1 cellular context compared by ENCODE assay signal in the genomic region with DNA sequence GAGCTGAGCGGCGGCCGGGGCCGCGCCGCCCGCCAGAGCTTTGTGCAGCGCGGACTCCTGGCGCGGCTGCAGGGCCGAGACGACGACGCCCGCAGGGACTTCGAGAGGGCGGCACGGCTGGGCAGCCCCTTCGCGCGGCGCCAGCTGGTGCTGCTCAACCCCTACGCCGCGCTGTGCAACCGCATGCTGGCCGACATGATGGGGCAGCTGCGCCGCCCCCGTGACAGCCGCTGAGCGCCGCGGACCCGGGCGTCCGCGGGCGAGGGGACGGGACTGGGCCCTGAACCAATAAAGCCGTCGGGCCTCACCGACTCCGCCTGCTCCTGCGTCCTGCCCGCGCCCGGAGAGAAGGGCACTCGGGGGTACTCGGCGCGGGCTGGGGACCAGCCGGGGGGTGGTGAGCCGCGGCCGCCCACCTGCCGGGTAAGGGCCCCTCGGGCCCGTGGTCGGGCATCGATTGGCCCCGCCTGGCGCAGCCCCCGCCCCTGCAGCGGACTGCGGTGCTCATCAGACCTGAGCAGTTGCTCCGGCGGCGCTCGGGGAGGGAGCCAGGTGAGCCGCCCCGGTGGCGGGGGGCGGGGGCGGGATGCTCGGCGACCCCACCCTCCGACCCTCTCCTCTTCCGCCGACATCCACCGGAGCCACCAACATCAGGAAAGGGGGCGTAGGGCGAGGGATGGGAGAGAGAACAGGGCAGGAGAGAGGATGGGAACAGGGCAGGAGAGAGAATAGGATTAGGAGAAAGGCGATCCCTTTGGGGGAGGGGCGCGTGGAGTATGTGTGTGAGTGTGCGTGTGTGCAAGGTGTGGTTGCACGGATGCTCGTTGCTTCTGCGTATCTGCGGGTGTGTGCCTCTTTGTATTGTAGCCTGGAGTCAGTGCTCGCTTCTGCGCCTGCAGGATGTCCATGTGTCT.
TF ChIP-seq lines count a peak whose summit lies in the region.

A gene (plus strand): TSS at position 510 of the 914 bp plus-strand sequence. CDS start 610 bp downstream, outside the sequence.

TF ChIP-seq in HepG2, 621 proteins besides CTCF, POLR2A, EP300 and RAD21 (continued from another document and continues in another):
- TF ChIP-seq CEBPG (CRISPR knock-in tag; IDR thresholded peaks at IDR 0.05): no peak
- TF ChIP-seq ATM (IDR thresholded peaks at IDR 0.05; ENCODE audit: borderline replicate concordance): no peak
- TF ChIP-seq PRMT3 (CRISPR knock-in tag; IDR thresholded peaks at IDR 0.05; ENCODE audit: borderline replicate concordance, low read depth): peak; percentile 38; the same call in 1 of the 2 replicates
- TF ChIP-seq, protein P1, sequence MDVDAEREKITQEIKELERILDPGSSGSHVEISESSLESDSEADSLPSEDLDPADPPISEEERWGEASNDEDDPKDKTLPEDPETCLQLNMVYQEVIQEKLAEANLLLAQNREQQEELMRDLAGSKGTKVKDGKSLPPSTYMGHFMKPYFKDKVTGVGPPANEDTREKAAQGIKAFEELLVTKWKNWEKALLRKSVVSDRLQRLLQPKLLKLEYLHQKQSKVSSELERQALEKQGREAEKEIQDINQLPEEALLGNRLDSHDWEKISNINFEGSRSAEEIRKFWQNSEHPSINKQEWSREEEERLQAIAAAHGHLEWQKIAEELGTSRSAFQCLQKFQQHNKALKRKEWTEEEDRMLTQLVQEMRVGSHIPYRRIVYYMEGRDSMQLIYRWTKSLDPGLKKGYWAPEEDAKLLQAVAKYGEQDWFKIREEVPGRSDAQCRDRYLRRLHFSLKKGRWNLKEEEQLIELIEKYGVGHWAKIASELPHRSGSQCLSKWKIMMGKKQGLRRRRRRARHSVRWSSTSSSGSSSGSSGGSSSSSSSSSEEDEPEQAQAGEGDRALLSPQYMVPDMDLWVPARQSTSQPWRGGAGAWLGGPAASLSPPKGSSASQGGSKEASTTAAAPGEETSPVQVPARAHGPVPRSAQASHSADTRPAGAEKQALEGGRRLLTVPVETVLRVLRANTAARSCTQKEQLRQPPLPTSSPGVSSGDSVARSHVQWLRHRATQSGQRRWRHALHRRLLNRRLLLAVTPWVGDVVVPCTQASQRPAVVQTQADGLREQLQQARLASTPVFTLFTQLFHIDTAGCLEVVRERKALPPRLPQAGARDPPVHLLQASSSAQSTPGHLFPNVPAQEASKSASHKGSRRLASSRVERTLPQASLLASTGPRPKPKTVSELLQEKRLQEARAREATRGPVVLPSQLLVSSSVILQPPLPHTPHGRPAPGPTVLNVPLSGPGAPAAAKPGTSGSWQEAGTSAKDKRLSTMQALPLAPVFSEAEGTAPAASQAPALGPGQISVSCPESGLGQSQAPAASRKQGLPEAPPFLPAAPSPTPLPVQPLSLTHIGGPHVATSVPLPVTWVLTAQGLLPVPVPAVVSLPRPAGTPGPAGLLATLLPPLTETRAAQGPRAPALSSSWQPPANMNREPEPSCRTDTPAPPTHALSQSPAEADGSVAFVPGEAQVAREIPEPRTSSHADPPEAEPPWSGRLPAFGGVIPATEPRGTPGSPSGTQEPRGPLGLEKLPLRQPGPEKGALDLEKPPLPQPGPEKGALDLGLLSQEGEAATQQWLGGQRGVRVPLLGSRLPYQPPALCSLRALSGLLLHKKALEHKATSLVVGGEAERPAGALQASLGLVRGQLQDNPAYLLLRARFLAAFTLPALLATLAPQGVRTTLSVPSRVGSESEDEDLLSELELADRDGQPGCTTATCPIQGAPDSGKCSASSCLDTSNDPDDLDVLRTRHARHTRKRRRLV (CRISPR knock-in tag; IDR thresholded peaks at IDR 0.05): no peak
- no peak for TF ChIP-seq GTF3A (CRISPR knock-in tag; conservative IDR thresholded peaks at IDR 0.05)
- TF ChIP-seq, protein P2, sequence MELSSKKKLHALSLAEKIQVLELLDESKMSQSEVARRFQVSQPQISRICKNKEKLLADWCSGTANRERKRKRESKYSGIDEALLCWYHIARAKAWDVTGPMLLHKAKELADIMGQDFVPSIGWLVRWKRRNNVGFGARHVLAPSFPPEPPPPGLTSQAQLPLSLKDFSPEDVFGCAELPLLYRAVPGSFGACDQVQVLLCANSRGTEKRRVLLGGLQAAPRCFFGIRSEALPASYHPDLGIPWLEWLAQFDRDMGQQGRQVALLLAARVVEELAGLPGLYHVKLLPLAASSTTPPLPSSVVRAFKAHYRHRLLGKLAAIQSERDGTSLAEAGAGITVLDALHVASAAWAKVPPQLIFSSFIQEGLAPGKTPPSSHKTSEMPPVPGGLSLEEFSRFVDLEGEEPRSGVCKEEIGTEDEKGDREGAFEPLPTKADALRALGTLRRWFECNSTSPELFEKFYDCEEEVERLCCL (CRISPR knock-in tag; IDR thresholded peaks at IDR 0.05; ENCODE audit: borderline replicate concordance): no peak
- peak; percentile 40; the same call in 1 of the 2 replicates for TF ChIP-seq PHF21A (CRISPR knock-in tag; IDR thresholded peaks at IDR 0.05)
- TF ChIP-seq, protein P3, sequence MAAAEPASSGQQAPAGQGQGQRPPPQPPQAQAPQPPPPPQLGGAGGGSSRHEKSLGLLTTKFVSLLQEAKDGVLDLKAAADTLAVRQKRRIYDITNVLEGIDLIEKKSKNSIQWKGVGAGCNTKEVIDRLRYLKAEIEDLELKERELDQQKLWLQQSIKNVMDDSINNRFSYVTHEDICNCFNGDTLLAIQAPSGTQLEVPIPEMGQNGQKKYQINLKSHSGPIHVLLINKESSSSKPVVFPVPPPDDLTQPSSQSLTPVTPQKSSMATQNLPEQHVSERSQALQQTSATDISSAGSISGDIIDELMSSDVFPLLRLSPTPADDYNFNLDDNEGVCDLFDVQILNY (CRISPR knock-in tag; conservative IDR thresholded peaks at IDR 0.05): no peak
- TF ChIP-seq ZNF468 (CRISPR knock-in tag; IDR thresholded peaks at IDR 0.05): no peak
- peak; percentile 73 for TF ChIP-seq DMAP1 (CRISPR knock-in tag; IDR thresholded peaks at IDR 0.05)
- TF ChIP-seq PHF20 (CRISPR knock-in tag; IDR thresholded peaks at IDR 0.05): peak; percentile 48; the same call in 1 of the 2 replicates
- TF ChIP-seq, protein P4, sequence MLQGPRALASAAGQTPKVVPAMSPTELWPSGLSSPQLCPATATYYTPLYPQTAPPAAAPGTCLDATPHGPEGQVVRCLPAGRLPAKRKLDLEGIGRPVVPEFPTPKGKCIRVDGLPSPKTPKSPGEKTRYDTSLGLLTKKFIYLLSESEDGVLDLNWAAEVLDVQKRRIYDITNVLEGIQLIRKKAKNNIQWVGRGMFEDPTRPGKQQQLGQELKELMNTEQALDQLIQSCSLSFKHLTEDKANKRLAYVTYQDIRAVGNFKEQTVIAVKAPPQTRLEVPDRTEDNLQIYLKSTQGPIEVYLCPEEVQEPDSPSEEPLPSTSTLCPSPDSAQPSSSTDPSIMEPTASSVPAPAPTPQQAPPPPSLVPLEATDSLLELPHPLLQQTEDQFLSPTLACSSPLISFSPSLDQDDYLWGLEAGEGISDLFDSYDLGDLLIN (CRISPR knock-in tag; IDR thresholded peaks at IDR 0.05; ENCODE audit: borderline replicate concordance): no peak
- no peak for TF ChIP-seq ZNF775 (CRISPR knock-in tag; IDR thresholded peaks at IDR 0.05; ENCODE audit: borderline replicate concordance)
- TF ChIP-seq ZNF75D (CRISPR knock-in tag; IDR thresholded peaks at IDR 0.05; ENCODE audit: borderline replicate concordance): no peak
- TF ChIP-seq RBM22 (optimal IDR thresholded peaks at IDR 0.05; ENCODE audit: low read length): no peak
- TF ChIP-seq NR3C1 (CRISPR knock-in tag; IDR thresholded peaks at IDR 0.05): no peak
- TF ChIP-seq, protein P5, sequence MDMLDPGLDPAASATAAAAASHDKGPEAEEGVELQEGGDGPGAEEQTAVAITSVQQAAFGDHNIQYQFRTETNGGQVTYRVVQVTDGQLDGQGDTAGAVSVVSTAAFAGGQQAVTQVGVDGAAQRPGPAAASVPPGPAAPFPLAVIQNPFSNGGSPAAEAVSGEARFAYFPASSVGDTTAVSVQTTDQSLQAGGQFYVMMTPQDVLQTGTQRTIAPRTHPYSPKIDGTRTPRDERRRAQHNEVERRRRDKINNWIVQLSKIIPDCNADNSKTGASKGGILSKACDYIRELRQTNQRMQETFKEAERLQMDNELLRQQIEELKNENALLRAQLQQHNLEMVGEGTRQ (IDR thresholded peaks at IDR 0.05; ENCODE audit: low read depth, low read length): no peak
- TF ChIP-seq, protein P5 (CRISPR knock-in tag; IDR thresholded peaks at IDR 0.05; ENCODE audit: borderline replicate concordance): no peak
- no peak for TF ChIP-seq ZNF530 (CRISPR knock-in tag; IDR thresholded peaks at IDR 0.05; ENCODE audit: low read depth)
- no peak for TF ChIP-seq ETV6 (CRISPR knock-in tag; conservative IDR thresholded peaks at IDR 0.05)
- no peak for TF ChIP-seq ZNF557 (CRISPR knock-in tag; IDR thresholded peaks at IDR 0.05)
- no peak for TF ChIP-seq FOXP1 (IDR thresholded peaks at IDR 0.05)
- TF ChIP-seq FOXP1 (CRISPR knock-in tag; IDR thresholded peaks at IDR 0.05): no peak
- TF ChIP-seq SAP130 (CRISPR knock-in tag; IDR thresholded peaks at IDR 0.05; ENCODE audit: low read depth): peak; percentile 67
- TF ChIP-seq, protein P6, sequence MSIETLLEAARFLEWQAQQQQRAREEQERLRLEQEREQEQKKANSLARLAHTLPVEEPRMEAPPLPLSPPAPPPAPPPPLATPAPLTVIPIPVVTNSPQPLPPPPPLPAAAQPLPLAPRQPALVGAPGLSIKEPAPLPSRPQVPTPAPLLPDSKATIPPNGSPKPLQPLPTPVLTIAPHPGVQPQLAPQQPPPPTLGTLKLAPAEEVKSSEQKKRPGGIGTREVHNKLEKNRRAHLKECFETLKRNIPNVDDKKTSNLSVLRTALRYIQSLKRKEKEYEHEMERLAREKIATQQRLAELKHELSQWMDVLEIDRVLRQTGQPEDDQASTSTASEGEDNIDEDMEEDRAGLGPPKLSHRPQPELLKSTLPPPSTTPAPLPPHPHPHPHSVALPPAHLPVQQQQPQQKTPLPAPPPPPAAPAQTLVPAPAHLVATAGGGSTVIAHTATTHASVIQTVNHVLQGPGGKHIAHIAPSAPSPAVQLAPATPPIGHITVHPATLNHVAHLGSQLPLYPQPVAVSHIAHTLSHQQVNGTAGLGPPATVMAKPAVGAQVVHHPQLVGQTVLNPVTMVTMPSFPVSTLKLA (IDR thresholded peaks at IDR 0.05): no peak
- TF ChIP-seq KDM2A (CRISPR knock-in tag; IDR thresholded peaks at IDR 0.05; ENCODE audit: borderline replicate concordance, low read depth): peak; percentile 69
- no peak; the same call in 1 of the 2 replicates for TF ChIP-seq PAWR (CRISPR knock-in tag; IDR thresholded peaks at IDR 0.05; ENCODE audit: borderline replicate concordance)
- TF ChIP-seq ZBTB21 (CRISPR knock-in tag; IDR thresholded peaks at IDR 0.05): no peak
- TF ChIP-seq YEATS4 (CRISPR knock-in tag; IDR thresholded peaks at IDR 0.05; ENCODE audit: borderline replicate concordance): peak; percentile 80
- TF ChIP-seq HNRNPH1 (optimal IDR thresholded peaks at IDR 0.05; ENCODE audit: low read depth, low read length): no peak
- no peak for TF ChIP-seq ZNF263 (CRISPR knock-in tag; IDR thresholded peaks at IDR 0.05)
- TF ChIP-seq, protein P7, sequence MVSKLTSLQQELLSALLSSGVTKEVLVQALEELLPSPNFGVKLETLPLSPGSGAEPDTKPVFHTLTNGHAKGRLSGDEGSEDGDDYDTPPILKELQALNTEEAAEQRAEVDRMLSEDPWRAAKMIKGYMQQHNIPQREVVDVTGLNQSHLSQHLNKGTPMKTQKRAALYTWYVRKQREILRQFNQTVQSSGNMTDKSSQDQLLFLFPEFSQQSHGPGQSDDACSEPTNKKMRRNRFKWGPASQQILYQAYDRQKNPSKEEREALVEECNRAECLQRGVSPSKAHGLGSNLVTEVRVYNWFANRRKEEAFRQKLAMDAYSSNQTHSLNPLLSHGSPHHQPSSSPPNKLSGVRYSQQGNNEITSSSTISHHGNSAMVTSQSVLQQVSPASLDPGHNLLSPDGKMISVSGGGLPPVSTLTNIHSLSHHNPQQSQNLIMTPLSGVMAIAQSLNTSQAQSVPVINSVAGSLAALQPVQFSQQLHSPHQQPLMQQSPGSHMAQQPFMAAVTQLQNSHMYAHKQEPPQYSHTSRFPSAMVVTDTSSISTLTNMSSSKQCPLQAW (CRISPR knock-in tag; IDR thresholded peaks at IDR 0.05): peak; percentile 32; the same call in 1 of the 2 replicates
- peak; percentile 90 for TF ChIP-seq ZFX (CRISPR knock-in tag; IDR thresholded peaks at IDR 0.05; ENCODE audit: low read depth)
- peak; percentile 84 for TF ChIP-seq YY1 (IDR thresholded peaks at IDR 0.05; ENCODE audit: insufficient read depth, insufficient replicate concordance, low read depth, low read length)
- no peak for TF ChIP-seq TCF7L2 (IDR thresholded peaks at IDR 0.05; ENCODE audit: low read depth, low read length)
- TF ChIP-seq ZNF354B (CRISPR knock-in tag; IDR thresholded peaks at IDR 0.05): no peak
- TF ChIP-seq ZNF709 (CRISPR knock-in tag; IDR thresholded peaks at IDR 0.05): no peak; the same call in 1 of the 2 replicates
- TF ChIP-seq ZFP36L2 (CRISPR knock-in tag; IDR thresholded peaks at IDR 0.05): no peak
- TF ChIP-seq BHLHE40 (IDR thresholded peaks at IDR 0.05; ENCODE audit: low read length): no peak
- 0 out of 2 replicates have a peak, but pooled peaks have one; percentile 15 for TF ChIP-seq RXRB (CRISPR knock-in tag; IDR thresholded peaks at IDR 0.05; ENCODE audit: borderline replicate concordance)
- TF ChIP-seq NFE2 (CRISPR knock-in tag; IDR thresholded peaks at IDR 0.05): no peak
- TF ChIP-seq ZNF44 (CRISPR knock-in tag; IDR thresholded peaks at IDR 0.05): no peak
- TF ChIP-seq, protein P8, sequence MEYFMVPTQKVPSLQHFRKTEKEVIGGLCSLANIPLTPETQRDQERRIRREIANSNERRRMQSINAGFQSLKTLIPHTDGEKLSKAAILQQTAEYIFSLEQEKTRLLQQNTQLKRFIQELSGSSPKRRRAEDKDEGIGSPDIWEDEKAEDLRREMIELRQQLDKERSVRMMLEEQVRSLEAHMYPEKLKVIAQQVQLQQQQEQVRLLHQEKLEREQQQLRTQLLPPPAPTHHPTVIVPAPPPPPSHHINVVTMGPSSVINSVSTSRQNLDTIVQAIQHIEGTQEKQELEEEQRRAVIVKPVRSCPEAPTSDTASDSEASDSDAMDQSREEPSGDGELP (IDR thresholded peaks at IDR 0.05; ENCODE audit: borderline replicate concordance, low read depth): peak; percentile 38; the same call in 1 of the 2 replicates
- no peak for TF ChIP-seq JUN (CRISPR knock-in tag; IDR thresholded peaks at IDR 0.05)
- TF ChIP-seq SIN3B (IDR thresholded peaks at IDR 0.05; ENCODE audit: low read length): peak; percentile 29; the same call in 1 of the 2 replicates
- TF ChIP-seq ZSCAN20 (CRISPR knock-in tag; IDR thresholded peaks at IDR 0.05; ENCODE audit: borderline replicate concordance): peak; percentile 13; the same call in 1 of the 2 replicates
- TF ChIP-seq TEAD3 (CRISPR knock-in tag; optimal IDR thresholded peaks at IDR 0.05; ENCODE audit: borderline replicate concordance): no peak
- TF ChIP-seq SMYD3 (CRISPR knock-in tag; IDR thresholded peaks at IDR 0.05): no peak
- TF ChIP-seq SATB2 (CRISPR knock-in tag; IDR thresholded peaks at IDR 0.05): no peak
- TF ChIP-seq ESRRA (CRISPR knock-in tag; IDR thresholded peaks at IDR 0.05; ENCODE audit: low read depth): no peak
